Comparison of ENCODE assay signal across 15 cellular contexts in genomic region chrX:15072880-15073279, GRCh38.
"Had no signal": no experiment of that assay in that cellular context is flagged by ENCODE, and none has a peak within 500 bp of the region (broad histone marks: within the 10 kb centered on the region; RNA-seq: fewer than 3 reads in every experiment).

No MANE protein-coding gene starts in this region.

- H3K9me3 ChIP-seq: lower lobe of right lung, neutrophil, pancreas, right lobe of liver, thoracic aorta, tibial nerve, upper lobe of left lung had no signal

- H3K27me3 ChIP-seq: neutrophil, pancreas, tibial nerve, upper lobe of left lung had no signal

- H3K4me3 ChIP-seq: dorsolateral prefrontal cortex, lower lobe of right lung, pancreas, right lobe of liver, thoracic aorta, tibial nerve, upper lobe of left lung had no signal

- H3K27ac ChIP-seq: dorsolateral prefrontal cortex, lower lobe of right lung, neutrophil, pancreas, right lobe of liver, thoracic aorta, tibial nerve, upper lobe of left lung had no signal

- H3K36me3 ChIP-seq: lower lobe of right lung, neutrophil, pancreas, right lobe of liver, thoracic aorta, tibial nerve, upper lobe of left lung had no signal

- ATAC-seq: left ventricle myocardium superior; lower lobe of right lung; natural killer cell; pancreas; right lobe of liver; stimulated activated naive B cell treated with anti-CD40 and anti-IgM and Interleukin-4, amounts not matched to agents 10 μg/mL and 1 μg/mL and 100 μg/mL, for 72 hours had no signal

- DNase-seq: dorsolateral prefrontal cortex; effector CD4-positive, alpha-beta T cell; left ventricle myocardium superior; lower lobe of right lung; natural killer cell; pancreas; right lobe of liver; small intestine; stimulated activated CD4-positive, alpha-beta T cell treated with anti-CD3 and anti-CD28 coated beads, Interleukin-15, amount 100 ng/mL, for 24 hours; stimulated activated CD4-positive, alpha-beta T cell treated with anti-CD3 and anti-CD28 coated beads, Interleukin-2, amount 100 ng/mL, for 48 hours; stimulated activated naive B cell treated with anti-CD40 and anti-IgM and Interleukin-4, amounts not matched to agents 10 μg/mL and 1 μg/mL and 100 μg/mL, for 72 hours; upper lobe of left lung had no signal

- H3K4me1 ChIP-seq: lower lobe of right lung, pancreas, right lobe of liver, tibial nerve, upper lobe of left lung had no signal
